ENCODE assay signal across 21 cellular contexts in genomic region chr4:174357321-174357720, GRCh38.
"Had no signal": no experiment of that assay in that cellular context is flagged by ENCODE, and none has a peak within 500 bp of the region (broad histone marks: within the 10 kb centered on the region; RNA-seq: fewer than 3 reads in every experiment).

No MANE protein-coding gene starts in this region.

- H3K9ac ChIP-seq: KMS-11 had no signal

- H3K27ac ChIP-seq: KMS-11 had no signal

- DNase-seq: activated B cell treated with CpG ODN at 0.5 μM for 24 hours; activated CD4-positive, alpha-beta T cell treated with anti-CD3 and anti-CD28 coated beads for 1 hour; activated CD4-positive, alpha-beta T cell treated with anti-CD3 and anti-CD28 coated beads, Interleukin-2, amount 10 ng/mL, durations not matched to agents 24 days and 14 days; activated CD4-positive, alpha-beta T cell treated with anti-CD3 and anti-CD28 coated beads, Interleukin-2, amount 50 U/mL, for 48 hours; activated CD8-positive, alpha-beta memory T cell treated with anti-CD3 and anti-CD28 coated beads, Interleukin-2, amount 10 ng/mL, durations not matched to agents 7 days and 5 days; activated gamma-delta T cell; activated naive CD4-positive, alpha-beta T cell treated with anti-CD3 and anti-CD28 coated beads for 36 hours; activated T-cell treated with anti-CD3 and anti-CD28 coated beads, Interleukin-2, amount 50 U/mL, for 4 hours; central memory CD4-positive, alpha-beta T cell; MM.1S; NCI-H1048; NCI-H146; NCI-H187 treated with DMSO at 0.1 percent for 48 hours; NCI-H2081 treated with DMSO at 0.1 percent for 48 hours; NCI-H446 treated with DMSO at 0.1 percent for 48 hours; NCI-H526; NCI-H774; SIG-M5; T-helper 17 cell; T-helper 9 cell had no signal
